8 cellular contexts compared by ENCODE assay signal in genomic region chrX:52933976-52934703, GRCh38. TPM values are rescaled to one million over a fixed set of nuclear protein-coding genes. Genes with fewer than 3 reads are reported as not detected.
DNase-seq lines count a peak whose midpoint lies in the region; ATAC-seq and TF ChIP-seq lines count a peak whose summit lies in the region.

No MANE protein-coding gene starts in this region.

- no peaks in the 10 kb centered on the region for H3K27me3 ChIP-seq in DND-41 (ENCODE audit: insufficient read depth, low read length, poor library complexity)
- no peaks in the 10 kb centered on the region for H3K27me3 ChIP-seq in H9 (ENCODE audit: insufficient read depth, low read length)
- H3K27me3 ChIP-seq in SK-N-SH (ENCODE audit: insufficient read depth), result no peaks in the 10 kb centered on the region
- peaks cover 0 to 4% (median 0%) of the 10 kb centered on the region in 3 donors for H3K27me3 ChIP-seq in sigmoid colon

- H3K27ac Mint-ChIP-seq in H9, result peak overlapping the region; percentile 97 to 100 (median 99)

- H3K27ac ChIP-seq in DND-41 (ENCODE audit: low read length) (peak overlapping the region; percentile 98), H9 (ENCODE audit: insufficient read length, low read depth, low read length) (peak overlapping the region; percentile 45), SK-N-SH (ENCODE audit: low read depth in 2 of 2, low read length in 1 of 2) (peak overlapping the region; percentile 95 to 98), sigmoid colon (peak overlapping the region; percentile 88 to 97 (median 94))

- no peak for DNase-seq in DND-41
- no peak for DNase-seq in H9
- DNase-seq in SK-N-SH, result no peak
- no peak for DNase-seq in foreskin fibroblast
- no peak for DNase-seq in sigmoid colon
- no peak for DNase-seq in HCEC 1CT
- DNase-seq in NCI-H2227 treated with DMSO at 0.1 percent for 48 hours (lab: John Stamatoyannopoulos, UW), result no peak

- no CpG with 5 or more reads among the region's 27 CpGs for WGBS in H9 (ENCODE audit: extremely low coverage, insufficient read length, low lambda C conversion rate)
- 5% methylated on average over 23 of the region's 27 CpGs for WGBS in SK-N-SH (ENCODE audit: low lambda C conversion rate)
- 2 to 5% methylated on average over 27 of the region's 27 CpGs for WGBS in sigmoid colon, 2 donors

- H3K56ac ChIP-seq in H9 (ENCODE audit: insufficient read length, low read depth, low read length), result no peak overlapping the region

- no peak overlapping the region for H2BK120ac ChIP-seq in H9 (ENCODE audit: low read depth, low read length, poor library complexity, severe bottlenecking)

- TF ChIP-seq EP300 in SK-N-SH (IDR thresholded peaks at IDR 0.05; ENCODE audit: borderline replicate concordance in 1 of 2, low read depth in 1 of 2, low read length in 1 of 2), result no peak
- no peak for TF ChIP-seq EP300 in sigmoid colon (IDR thresholded peaks at IDR 0.05)

- peak overlapping the region; percentile 41 for H3K18ac ChIP-seq in H9 (ENCODE audit: insufficient read length, low read depth, low read length)

- no peak overlapping the region for H2BK12ac ChIP-seq in H9 (ENCODE audit: insufficient read length, low read depth, low read length)

- H2AFZ ChIP-seq in DND-41 (ENCODE audit: low read depth, low read length), result peak overlapping the region; percentile 63
- no peak overlapping the region for H2AFZ ChIP-seq in H9 (ENCODE audit: low read length)
- peak overlapping the region; percentile 88 for H2AFZ ChIP-seq in SK-N-SH (ENCODE audit: low read depth)

- peaks cover 0 to 2% (median 0%) of the 10 kb centered on the region in 3 experiments; a peak in 2 of 7 replicates for H3K36me3 Mint-ChIP-seq in H9 (ENCODE audit: insufficient read depth in 1 of 3, low read depth in 3 of 3)

- H2AK5ac ChIP-seq in H9 (ENCODE audit: insufficient read length, low read length), result no peak overlapping the region

- H2BK5ac ChIP-seq in H9 (ENCODE audit: insufficient read length, low read length), result no peak overlapping the region

- H3K14ac ChIP-seq in H9 (ENCODE audit: insufficient read depth, low read length), result 0 out of 2 replicates have a peak overlapping the region, but pooled peaks have one; percentile 10

- H4K5ac ChIP-seq in H9 (ENCODE audit: insufficient read length, low read depth, low read length), result peak overlapping the region; percentile 15

- no peak overlapping the region for H4K91ac ChIP-seq in H9 (ENCODE audit: insufficient read length, low read depth, low read length)

- H3K79me1 ChIP-seq in H9 (ENCODE audit: insufficient read depth, low read depth, low read length, poor library complexity, severe bottlenecking), result no peaks in the 10 kb centered on the region

- H3K4me1 ChIP-seq in DND-41 (ENCODE audit: insufficient read depth, low read length) (peaks cover 11% of the 10 kb centered on the region), H9 (ENCODE audit: insufficient read depth, low read length) (no peaks in the 10 kb centered on the region), SK-N-SH (ENCODE audit: control insufficient read depth in 1 of 2, insufficient read depth in 2 of 2, low read depth in 1 of 2, low read length in 1 of 2) (peaks cover 0 to 9% of the 10 kb centered on the region in 2 experiments; a peak in 2 of 4 replicates), sigmoid colon (peaks cover 0 to 9% (median 0%) of the 10 kb centered on the region in 4 donors)

- intact Hi-C loops in sigmoid colon (cut with DNase I), result no loop called here

- POLR2A ChIA-PET in SK-N-SH (lab: Yijun Ruan, JAX), result no interaction called here

- H3K9ac ChIP-seq in DND-41 (ENCODE audit: low read depth, low read length) (peak overlapping the region; percentile 81), H9 (ENCODE audit: extremely low read depth, insufficient read length, low read length) (peak overlapping the region; percentile 79), SK-N-SH (peak overlapping the region; percentile 91)

- H3K4me1 Mint-ChIP-seq in H9, result peaks cover 0 to 4% of the 10 kb centered on the region in 2 experiments; a peak in 1 of 4 replicates

- no peaks in the 10 kb centered on the region; the same call in 1 of the 2 replicates for H3K27me3 Mint-ChIP-seq in H9 (ENCODE audit: low read depth)

- no peak overlapping the region for H3K4ac ChIP-seq in H9 (ENCODE audit: low read depth, low read length)

- no peak for TF ChIP-seq RAD21 in SK-N-SH (IDR thresholded peaks at IDR 0.05; ENCODE audit: low read length)

- H3K4me2 ChIP-seq in DND-41 (ENCODE audit: insufficient read depth, low read length) (peak overlapping the region; percentile 76), H9 (ENCODE audit: insufficient read depth, insufficient read length, low read length) (peak overlapping the region; percentile 71), SK-N-SH (peak overlapping the region; percentile 90)

- H3K36me3 ChIP-seq in DND-41 (ENCODE audit: insufficient read depth, low read length), result no peaks in the 10 kb centered on the region
- no peaks in the 10 kb centered on the region for H3K36me3 ChIP-seq in SK-N-SH (replicated peaks in 1 of 2; ENCODE audit: control insufficient read depth in 1 of 2, insufficient read depth in 2 of 2, low read length in 1 of 2)
- no peaks in the 10 kb centered on the region for H3K36me3 ChIP-seq in sigmoid colon

- no peaks in the 10 kb centered on the region for H3K9me2 ChIP-seq in SK-N-SH

- H4K20me1 ChIP-seq in DND-41 (ENCODE audit: insufficient read depth, low read length) (no peaks in the 10 kb centered on the region), H9 (ENCODE audit: control insufficient read depth, insufficient read depth, insufficient read length) (no peaks in the 10 kb centered on the region), SK-N-SH (ENCODE audit: insufficient read depth) (no peaks in the 10 kb centered on the region)

- no peak overlapping the region for H2BK15ac ChIP-seq in H9 (ENCODE audit: low read depth, low read length)

- H4K8ac ChIP-seq in H9 (replicated peaks; ENCODE audit: insufficient read length, low read depth, low read length), result no peak overlapping the region

- peak overlapping the region; percentile 83 to 86 for H3K4me3 Mint-ChIP-seq in H9

- H3K9me3 ChIP-seq in DND-41 (ENCODE audit: insufficient read depth, low read length, severe bottlenecking) (no peaks in the 10 kb centered on the region), H9 (ENCODE audit: control insufficient read depth, low read depth, low read length) (peaks cover 6% of the 10 kb centered on the region), SK-N-SH (no peaks in the 10 kb centered on the region), sigmoid colon (no peaks in the 10 kb centered on the region)

- H3K4me3 ChIP-seq in DND-41 (ENCODE audit: low read depth in 1 of 2, low read length in 2 of 2) (peak overlapping the region; percentile 40 to 88; a peak in 3 of 4 replicates), SK-N-SH (ENCODE audit: low read depth in 2 of 2, low read length in 1 of 2) (peak overlapping the region; percentile 88 to 95), foreskin fibroblast (ENCODE audit: low read depth in 1 of 2, low read length in 2 of 2) (peak overlapping the region; percentile 62 to 78), sigmoid colon (peak overlapping the region; percentile 54 to 73 (median 61))

- TF ChIP-seq CTCF in DND-41 (IDR thresholded peaks at IDR 0.05; ENCODE audit: borderline replicate concordance, extremely low read depth, low read length, poor library complexity, severe bottlenecking) (no peak), H9 (conservative IDR thresholded peaks at IDR 0.05) (no peak), SK-N-SH (IDR thresholded peaks at IDR 0.05) (no peak), foreskin fibroblast (IDR thresholded peaks at IDR 0.05; ENCODE audit: low read depth, low read length) (no peak), sigmoid colon (IDR thresholded peaks at IDR 0.05) (no peak)

- H2BK20ac ChIP-seq in H9 (ENCODE audit: low read depth, low read length, poor library complexity, severe bottlenecking), result no peak overlapping the region

- peaks cover 40 to 43% of the 10 kb centered on the region in 2 experiments for H3K9me3 Mint-ChIP-seq in H9

- no peak overlapping the region for H3K23ac ChIP-seq in H9 (ENCODE audit: insufficient read length, low read depth, low read length)

- H3F3A ChIP-seq in SK-N-SH (replicated peaks; ENCODE audit: insufficient read depth), result no peaks in the 10 kb centered on the region

- ATAC-seq in DND-41 (ENCODE audit: insufficient read depth, low read depth) (no peak), HG03139 (IDR thresholded peaks at IDR 0.05; ENCODE audit: unreplicated experiment) (no peak)

- peaks cover 6% of the 10 kb centered on the region for H3K23me2 ChIP-seq in H9 (ENCODE audit: insufficient read length, low read depth, low read length, poor library complexity, severe bottlenecking)

- no peaks in the 10 kb centered on the region for H3K79me2 ChIP-seq in DND-41 (ENCODE audit: insufficient read depth, low read length)
- H3K79me2 ChIP-seq in H9 (ENCODE audit: insufficient read depth, low read length), result no peaks in the 10 kb centered on the region
- H3K79me2 ChIP-seq in SK-N-SH (ENCODE audit: insufficient read depth), result no peaks in the 10 kb centered on the region

- H3T11ph ChIP-seq in H9 (ENCODE audit: low read length), result no peak overlapping the region

- no peak for TF ChIP-seq POLR2A in sigmoid colon (IDR thresholded peaks at IDR 0.05)

- CTCF ChIA-PET in SK-N-SH (lab: Yijun Ruan, JAX), result interaction anchor here (1.2 kb wide), 1 partner anchor 359 kb away, joined by 4 read pairs; no protein-coding TSS in a partner anchor

TF ChIP-seq in SK-N-SH, 30 proteins besides CTCF, POLR2A, EP300 and RAD21 (continues in another document):
- TF ChIP-seq ELF1 (IDR thresholded peaks at IDR 0.05), result no peak
- TF ChIP-seq SMC3 (IDR thresholded peaks at IDR 0.05; ENCODE audit: low read depth, low read length), result no peak
- TF ChIP-seq RXRA (IDR thresholded peaks at IDR 0.05; ENCODE audit: borderline replicate concordance, low read depth), result no peak

RNA-seq across cellular contexts. Expression of gene FAM156A, which starts 24.2 kb away (rescaled TPM):
- total RNA-seq in H9 (2021), result 14.7 and 15.7 TPM in 2 replicates
- polyA plus RNA-seq in SK-N-SH (2012; rRNA removed), result 47.2 and 62.5 TPM in 2 replicates
- polyA plus RNA-seq in SK-N-SH (2012; cell fraction: cytosol; rRNA removed), result 15.2 and 18.6 TPM in 2 replicates
- 403 and 513 TPM in 2 replicates for polyA plus RNA-seq in SK-N-SH (2012; cell fraction: nucleus; rRNA removed)
- total RNA-seq in sigmoid colon, result 10 to 100 TPM in 3 of 4 donors, 1 to 10 TPM in 1; 6.6 to 24.6 (median 15.1) TPM
- polyA plus RNA-seq in sigmoid colon, result 10 to 100 TPM in 1 of 3 donors, 1 to 10 TPM in 2; 1.6 to 15.7 (median 3.6) TPM

RNA-seq across cellular contexts. Expression of gene FAM156B, which starts 37.0 kb away (rescaled TPM):
- 11.2 and 13.7 TPM in 2 replicates for total RNA-seq in H9 (2021)
- 73.7 and 73.9 TPM in 2 replicates for polyA plus RNA-seq in SK-N-SH (2012; rRNA removed)
- polyA plus RNA-seq in SK-N-SH (2012; cell fraction: cytosol; rRNA removed), result 25.5 and 32.5 TPM in 2 replicates
- polyA plus RNA-seq in SK-N-SH (2012; cell fraction: nucleus; rRNA removed), result 519 and 855 TPM in 2 replicates
- total RNA-seq in sigmoid colon, result 10 to 100 TPM; 11.4 to 23.0 (median 15.1) TPM
- 10 to 100 TPM in 1 of 3 donors, 1 to 10 TPM in 2; 4.2 to 27.1 (median 7.8) TPM for polyA plus RNA-seq in sigmoid colon

Comparison
In these comparisons a context has a peak if more than half of its experiments do, and no peak if none do; other contexts are left out.
1. H3K27ac ChIP-seq: peak in every context shown above with its lines; median percentile 98 in DND-41; 96 in SK-N-SH; 94 in sigmoid colon; 45 in H9.